In the genomic region with DNA sequence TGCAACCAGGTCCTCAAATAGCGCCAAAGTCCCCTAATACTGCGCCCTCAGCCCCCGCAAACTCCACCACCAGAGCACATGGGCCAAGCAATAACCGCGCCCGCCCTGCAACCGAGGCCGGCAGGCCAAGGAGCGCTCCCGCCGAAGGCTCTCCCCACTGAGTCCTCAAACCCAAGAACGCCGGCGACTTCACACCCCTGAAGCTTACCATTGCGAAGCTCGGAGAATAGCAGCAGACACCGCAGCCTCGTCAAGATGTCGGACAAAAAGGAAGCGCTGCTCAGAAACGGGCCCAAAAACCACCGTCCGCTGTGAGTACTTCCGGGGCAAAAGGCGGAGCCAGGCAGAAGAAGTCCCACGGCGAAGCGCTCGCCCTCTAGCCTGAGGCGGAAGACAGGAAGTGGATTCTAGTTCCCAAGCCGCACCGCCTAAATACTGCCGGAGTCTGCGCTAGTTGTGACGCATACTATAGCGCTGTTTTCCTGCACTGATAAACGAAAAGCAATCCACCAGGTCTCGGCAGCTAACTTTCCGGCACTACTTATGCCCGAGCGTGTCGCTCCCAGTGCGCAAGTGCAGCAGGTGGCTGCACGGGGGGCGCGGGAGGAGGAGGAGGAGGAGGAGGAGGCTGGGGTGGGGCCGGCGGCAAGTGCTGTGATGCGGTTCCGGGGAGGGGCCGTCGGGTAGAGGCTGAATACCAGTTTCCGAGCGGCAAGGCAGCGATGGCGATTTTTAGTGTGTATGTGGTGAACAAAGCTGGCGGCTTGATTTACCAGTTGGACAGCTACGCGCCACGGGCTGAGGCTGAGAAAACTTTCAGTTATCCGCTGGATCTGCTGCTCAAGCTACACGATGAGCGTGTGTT, we compare ENCODE assay signal across 1 cellular context.
A peak's percentile ranks its signal among the peaks of the same experiment; 100 is the strongest.
TF ChIP-seq lines count a peak whose summit lies in the region.

A gene (minus strand): TSS at position 270 of the 865 bp plus-strand sequence. CDS start 59 bp downstream, at position 211.
A gene with protein sequence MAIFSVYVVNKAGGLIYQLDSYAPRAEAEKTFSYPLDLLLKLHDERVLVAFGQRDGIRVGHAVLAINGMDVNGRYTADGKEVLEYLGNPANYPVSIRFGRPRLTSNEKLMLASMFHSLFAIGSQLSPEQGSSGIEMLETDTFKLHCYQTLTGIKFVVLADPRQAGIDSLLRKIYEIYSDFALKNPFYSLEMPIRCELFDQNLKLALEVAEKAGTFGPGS (plus strand): TSS at position 693 of the 865 bp plus-strand sequence. CDS start 30 bp downstream, at position 723.

TF ChIP-seq in K562, 482 proteins besides CTCF, POLR2A, EP300 and RAD21 (continued from another document and continues in another):
- TF ChIP-seq, protein P1, sequence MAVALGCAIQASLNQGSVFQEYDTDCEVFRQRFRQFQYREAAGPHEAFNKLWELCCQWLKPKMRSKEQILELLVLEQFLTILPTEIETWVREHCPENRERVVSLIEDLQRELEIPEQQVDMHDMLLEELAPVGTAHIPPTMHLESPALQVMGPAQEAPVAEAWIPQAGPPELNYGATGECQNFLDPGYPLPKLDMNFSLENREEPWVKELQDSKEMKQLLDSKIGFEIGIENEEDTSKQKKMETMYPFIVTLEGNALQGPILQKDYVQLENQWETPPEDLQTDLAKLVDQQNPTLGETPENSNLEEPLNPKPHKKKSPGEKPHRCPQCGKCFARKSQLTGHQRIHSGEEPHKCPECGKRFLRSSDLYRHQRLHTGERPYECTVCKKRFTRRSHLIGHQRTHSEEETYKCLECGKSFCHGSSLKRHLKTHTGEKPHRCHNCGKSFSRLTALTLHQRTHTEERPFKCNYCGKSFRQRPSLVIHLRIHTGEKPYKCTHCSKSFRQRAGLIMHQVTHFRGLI (CRISPR knock-in tag; IDR thresholded peaks at IDR 0.05) = no peak
- TF ChIP-seq ARNT (IDR thresholded peaks at IDR 0.05) (no peak), SP2 (IDR thresholded peaks at IDR 0.05; ENCODE audit: extremely low read depth, low read depth, low read length, poor library complexity, severe bottlenecking) (no peak), TBP (optimal IDR thresholded peaks at IDR 0.05; ENCODE audit: low read depth, low read length) (peak; percentile 96), GABPA (tag; conservative IDR thresholded peaks at IDR 0.05; ENCODE audit: low read depth) (peak; percentile 99), DMBX1 (CRISPR knock-in tag; IDR thresholded peaks at IDR 0.05; ENCODE audit: borderline replicate concordance) (no peak), MTA1 (IDR thresholded peaks at IDR 0.05; ENCODE audit: borderline replicate concordance) (0 out of 2 replicates have a peak, but pooled peaks have one; percentile 61), ATF7 (IDR thresholded peaks at IDR 0.05) (peak; percentile 77), RHOXF2B (CRISPR knock-in tag; conservative IDR thresholded peaks at IDR 0.05) (0 out of 2 replicates have a peak, but pooled peaks have one; percentile 43), TCF7L2 (IDR thresholded peaks at IDR 0.05; ENCODE audit: low read depth, low read length) (no peak), MECOM (CRISPR knock-in tag; IDR thresholded peaks at IDR 0.05) (no peak), ZFP30 (CRISPR knock-in tag; IDR thresholded peaks at IDR 0.05; ENCODE audit: borderline replicate concordance) (no peak), NR1H2 (CRISPR knock-in tag; IDR thresholded peaks at IDR 0.05) (no peak), RBBP5 (IDR thresholded peaks at IDR 0.05; ENCODE audit: borderline replicate concordance, insufficient read depth, low read length, poor library complexity, severe bottlenecking) (peak; percentile 92), HMGN3 (IDR thresholded peaks at IDR 0.05; ENCODE audit: borderline replicate concordance, extremely low read depth, insufficient read length, low read depth, low read length) (peak; percentile 61), CBFB (CRISPR knock-in tag; IDR thresholded peaks at IDR 0.05) (peak; percentile 13; the same call in 1 of the 2 replicates)
- TF ChIP-seq, protein P2, sequence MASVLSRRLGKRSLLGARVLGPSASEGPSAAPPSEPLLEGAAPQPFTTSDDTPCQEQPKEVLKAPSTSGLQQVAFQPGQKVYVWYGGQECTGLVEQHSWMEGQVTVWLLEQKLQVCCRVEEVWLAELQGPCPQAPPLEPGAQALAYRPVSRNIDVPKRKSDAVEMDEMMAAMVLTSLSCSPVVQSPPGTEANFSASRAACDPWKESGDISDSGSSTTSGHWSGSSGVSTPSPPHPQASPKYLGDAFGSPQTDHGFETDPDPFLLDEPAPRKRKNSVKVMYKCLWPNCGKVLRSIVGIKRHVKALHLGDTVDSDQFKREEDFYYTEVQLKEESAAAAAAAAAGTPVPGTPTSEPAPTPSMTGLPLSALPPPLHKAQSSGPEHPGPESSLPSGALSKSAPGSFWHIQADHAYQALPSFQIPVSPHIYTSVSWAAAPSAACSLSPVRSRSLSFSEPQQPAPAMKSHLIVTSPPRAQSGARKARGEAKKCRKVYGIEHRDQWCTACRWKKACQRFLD (CRISPR knock-in tag; IDR thresholded peaks at IDR 0.05) = peak; percentile 64; the same call in 1 of the 2 replicates
- TF ChIP-seq, protein P3, sequence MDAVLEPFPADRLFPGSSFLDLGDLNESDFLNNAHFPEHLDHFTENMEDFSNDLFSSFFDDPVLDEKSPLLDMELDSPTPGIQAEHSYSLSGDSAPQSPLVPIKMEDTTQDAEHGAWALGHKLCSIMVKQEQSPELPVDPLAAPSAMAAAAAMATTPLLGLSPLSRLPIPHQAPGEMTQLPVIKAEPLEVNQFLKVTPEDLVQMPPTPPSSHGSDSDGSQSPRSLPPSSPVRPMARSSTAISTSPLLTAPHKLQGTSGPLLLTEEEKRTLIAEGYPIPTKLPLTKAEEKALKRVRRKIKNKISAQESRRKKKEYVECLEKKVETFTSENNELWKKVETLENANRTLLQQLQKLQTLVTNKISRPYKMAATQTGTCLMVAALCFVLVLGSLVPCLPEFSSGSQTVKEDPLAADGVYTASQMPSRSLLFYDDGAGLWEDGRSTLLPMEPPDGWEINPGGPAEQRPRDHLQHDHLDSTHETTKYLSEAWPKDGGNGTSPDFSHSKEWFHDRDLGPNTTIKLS (IDR thresholded peaks at IDR 0.05; ENCODE audit: borderline replicate concordance, low read depth) = peak; percentile 77
- TF ChIP-seq, protein P4, sequence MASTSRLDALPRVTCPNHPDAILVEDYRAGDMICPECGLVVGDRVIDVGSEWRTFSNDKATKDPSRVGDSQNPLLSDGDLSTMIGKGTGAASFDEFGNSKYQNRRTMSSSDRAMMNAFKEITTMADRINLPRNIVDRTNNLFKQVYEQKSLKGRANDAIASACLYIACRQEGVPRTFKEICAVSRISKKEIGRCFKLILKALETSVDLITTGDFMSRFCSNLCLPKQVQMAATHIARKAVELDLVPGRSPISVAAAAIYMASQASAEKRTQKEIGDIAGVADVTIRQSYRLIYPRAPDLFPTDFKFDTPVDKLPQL (IDR thresholded peaks at IDR 0.05; ENCODE audit: extremely low read depth, insufficient read length) = peak; percentile 58
- TF ChIP-seq, protein P5, sequence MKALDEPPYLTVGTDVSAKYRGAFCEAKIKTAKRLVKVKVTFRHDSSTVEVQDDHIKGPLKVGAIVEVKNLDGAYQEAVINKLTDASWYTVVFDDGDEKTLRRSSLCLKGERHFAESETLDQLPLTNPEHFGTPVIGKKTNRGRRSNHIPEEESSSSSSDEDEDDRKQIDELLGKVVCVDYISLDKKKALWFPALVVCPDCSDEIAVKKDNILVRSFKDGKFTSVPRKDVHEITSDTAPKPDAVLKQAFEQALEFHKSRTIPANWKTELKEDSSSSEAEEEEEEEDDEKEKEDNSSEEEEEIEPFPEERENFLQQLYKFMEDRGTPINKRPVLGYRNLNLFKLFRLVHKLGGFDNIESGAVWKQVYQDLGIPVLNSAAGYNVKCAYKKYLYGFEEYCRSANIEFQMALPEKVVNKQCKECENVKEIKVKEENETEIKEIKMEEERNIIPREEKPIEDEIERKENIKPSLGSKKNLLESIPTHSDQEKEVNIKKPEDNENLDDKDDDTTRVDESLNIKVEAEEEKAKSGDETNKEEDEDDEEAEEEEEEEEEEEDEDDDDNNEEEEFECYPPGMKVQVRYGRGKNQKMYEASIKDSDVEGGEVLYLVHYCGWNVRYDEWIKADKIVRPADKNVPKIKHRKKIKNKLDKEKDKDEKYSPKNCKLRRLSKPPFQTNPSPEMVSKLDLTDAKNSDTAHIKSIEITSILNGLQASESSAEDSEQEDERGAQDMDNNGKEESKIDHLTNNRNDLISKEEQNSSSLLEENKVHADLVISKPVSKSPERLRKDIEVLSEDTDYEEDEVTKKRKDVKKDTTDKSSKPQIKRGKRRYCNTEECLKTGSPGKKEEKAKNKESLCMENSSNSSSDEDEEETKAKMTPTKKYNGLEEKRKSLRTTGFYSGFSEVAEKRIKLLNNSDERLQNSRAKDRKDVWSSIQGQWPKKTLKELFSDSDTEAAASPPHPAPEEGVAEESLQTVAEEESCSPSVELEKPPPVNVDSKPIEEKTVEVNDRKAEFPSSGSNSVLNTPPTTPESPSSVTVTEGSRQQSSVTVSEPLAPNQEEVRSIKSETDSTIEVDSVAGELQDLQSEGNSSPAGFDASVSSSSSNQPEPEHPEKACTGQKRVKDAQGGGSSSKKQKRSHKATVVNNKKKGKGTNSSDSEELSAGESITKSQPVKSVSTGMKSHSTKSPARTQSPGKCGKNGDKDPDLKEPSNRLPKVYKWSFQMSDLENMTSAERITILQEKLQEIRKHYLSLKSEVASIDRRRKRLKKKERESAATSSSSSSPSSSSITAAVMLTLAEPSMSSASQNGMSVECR (CRISPR knock-in tag; IDR thresholded peaks at IDR 0.05) = peak; percentile 90
- TF ChIP-seq, protein P6, sequence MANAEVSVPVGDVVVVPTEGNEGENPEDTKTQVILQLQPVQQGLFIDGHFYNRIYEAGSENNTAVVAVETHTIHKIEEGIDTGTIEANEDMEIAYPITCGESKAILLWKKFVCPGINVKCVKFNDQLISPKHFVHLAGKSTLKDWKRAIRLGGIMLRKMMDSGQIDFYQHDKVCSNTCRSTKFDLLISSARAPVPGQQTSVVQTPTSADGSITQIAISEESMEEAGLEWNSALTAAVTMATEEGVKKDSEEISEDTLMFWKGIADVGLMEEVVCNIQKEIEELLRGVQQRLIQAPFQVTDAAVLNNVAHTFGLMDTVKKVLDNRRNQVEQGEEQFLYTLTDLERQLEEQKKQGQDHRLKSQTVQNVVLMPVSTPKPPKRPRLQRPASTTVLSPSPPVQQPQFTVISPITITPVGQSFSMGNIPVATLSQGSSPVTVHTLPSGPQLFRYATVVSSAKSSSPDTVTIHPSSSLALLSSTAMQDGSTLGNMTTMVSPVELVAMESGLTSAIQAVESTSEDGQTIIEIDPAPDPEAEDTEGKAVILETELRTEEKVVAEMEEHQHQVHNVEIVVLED (CRISPR knock-in tag; IDR thresholded peaks at IDR 0.05) = peak; percentile 9
- TF ChIP-seq, protein P7, sequence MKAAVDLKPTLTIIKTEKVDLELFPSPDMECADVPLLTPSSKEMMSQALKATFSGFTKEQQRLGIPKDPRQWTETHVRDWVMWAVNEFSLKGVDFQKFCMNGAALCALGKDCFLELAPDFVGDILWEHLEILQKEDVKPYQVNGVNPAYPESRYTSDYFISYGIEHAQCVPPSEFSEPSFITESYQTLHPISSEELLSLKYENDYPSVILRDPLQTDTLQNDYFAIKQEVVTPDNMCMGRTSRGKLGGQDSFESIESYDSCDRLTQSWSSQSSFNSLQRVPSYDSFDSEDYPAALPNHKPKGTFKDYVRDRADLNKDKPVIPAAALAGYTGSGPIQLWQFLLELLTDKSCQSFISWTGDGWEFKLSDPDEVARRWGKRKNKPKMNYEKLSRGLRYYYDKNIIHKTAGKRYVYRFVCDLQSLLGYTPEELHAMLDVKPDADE (conservative IDR thresholded peaks at IDR 0.05; ENCODE audit: control insufficient read depth, low read depth, low read length) = peak; percentile 62
- TF ChIP-seq, protein P8, sequence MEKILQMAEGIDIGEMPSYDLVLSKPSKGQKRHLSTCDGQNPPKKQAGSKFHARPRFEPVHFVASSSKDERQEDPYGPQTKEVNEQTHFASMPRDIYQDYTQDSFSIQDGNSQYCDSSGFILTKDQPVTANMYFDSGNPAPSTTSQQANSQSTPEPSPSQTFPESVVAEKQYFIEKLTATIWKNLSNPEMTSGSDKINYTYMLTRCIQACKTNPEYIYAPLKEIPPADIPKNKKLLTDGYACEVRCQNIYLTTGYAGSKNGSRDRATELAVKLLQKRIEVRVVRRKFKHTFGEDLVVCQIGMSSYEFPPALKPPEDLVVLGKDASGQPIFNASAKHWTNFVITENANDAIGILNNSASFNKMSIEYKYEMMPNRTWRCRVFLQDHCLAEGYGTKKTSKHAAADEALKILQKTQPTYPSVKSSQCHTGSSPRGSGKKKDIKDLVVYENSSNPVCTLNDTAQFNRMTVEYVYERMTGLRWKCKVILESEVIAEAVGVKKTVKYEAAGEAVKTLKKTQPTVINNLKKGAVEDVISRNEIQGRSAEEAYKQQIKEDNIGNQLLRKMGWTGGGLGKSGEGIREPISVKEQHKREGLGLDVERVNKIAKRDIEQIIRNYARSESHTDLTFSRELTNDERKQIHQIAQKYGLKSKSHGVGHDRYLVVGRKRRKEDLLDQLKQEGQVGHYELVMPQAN (IDR thresholded peaks at IDR 0.05; ENCODE audit: borderline replicate concordance) = peak; percentile 92
- TF ChIP-seq, protein P9, sequence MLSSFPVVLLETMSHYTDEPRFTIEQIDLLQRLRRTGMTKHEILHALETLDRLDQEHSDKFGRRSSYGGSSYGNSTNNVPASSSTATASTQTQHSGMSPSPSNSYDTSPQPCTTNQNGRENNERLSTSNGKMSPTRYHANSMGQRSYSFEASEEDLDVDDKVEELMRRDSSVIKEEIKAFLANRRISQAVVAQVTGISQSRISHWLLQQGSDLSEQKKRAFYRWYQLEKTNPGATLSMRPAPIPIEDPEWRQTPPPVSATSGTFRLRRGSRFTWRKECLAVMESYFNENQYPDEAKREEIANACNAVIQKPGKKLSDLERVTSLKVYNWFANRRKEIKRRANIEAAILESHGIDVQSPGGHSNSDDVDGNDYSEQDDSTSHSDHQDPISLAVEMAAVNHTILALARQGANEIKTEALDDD (IDR thresholded peaks at IDR 0.05) = peak; percentile 35; the same call in 1 of the 2 replicates
- TF ChIP-seq, protein P10, sequence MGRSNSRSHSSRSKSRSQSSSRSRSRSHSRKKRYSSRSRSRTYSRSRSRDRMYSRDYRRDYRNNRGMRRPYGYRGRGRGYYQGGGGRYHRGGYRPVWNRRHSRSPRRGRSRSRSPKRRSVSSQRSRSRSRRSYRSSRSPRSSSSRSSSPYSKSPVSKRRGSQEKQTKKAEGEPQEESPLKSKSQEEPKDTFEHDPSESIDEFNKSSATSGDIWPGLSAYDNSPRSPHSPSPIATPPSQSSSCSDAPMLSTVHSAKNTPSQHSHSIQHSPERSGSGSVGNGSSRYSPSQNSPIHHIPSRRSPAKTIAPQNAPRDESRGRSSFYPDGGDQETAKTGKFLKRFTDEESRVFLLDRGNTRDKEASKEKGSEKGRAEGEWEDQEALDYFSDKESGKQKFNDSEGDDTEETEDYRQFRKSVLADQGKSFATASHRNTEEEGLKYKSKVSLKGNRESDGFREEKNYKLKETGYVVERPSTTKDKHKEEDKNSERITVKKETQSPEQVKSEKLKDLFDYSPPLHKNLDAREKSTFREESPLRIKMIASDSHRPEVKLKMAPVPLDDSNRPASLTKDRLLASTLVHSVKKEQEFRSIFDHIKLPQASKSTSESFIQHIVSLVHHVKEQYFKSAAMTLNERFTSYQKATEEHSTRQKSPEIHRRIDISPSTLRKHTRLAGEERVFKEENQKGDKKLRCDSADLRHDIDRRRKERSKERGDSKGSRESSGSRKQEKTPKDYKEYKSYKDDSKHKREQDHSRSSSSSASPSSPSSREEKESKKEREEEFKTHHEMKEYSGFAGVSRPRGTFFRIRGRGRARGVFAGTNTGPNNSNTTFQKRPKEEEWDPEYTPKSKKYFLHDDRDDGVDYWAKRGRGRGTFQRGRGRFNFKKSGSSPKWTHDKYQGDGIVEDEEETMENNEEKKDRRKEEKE (IDR thresholded peaks at IDR 0.05; ENCODE audit: borderline replicate concordance in 1 of 2, control insufficient read depth in 1 of 2, low read depth in 2 of 2, low read length in 1 of 2) = peak in 1 of 2 experiments; percentile 90; a peak in 2 of 4 replicates
